ENCODE assay signal across 10 cellular contexts in genomic region chr5:87151547-87151946, GRCh38.
DNase-seq lines count a peak whose midpoint lies in the region; ATAC-seq, FAIRE-seq and TF ChIP-seq lines count a peak whose summit lies in the region.
"Had no signal": no experiment of that assay in that cellular context is flagged by ENCODE, and none has a peak within 500 bp of the region (broad histone marks: within the 10 kb centered on the region; RNA-seq: fewer than 3 reads in every experiment).

No MANE protein-coding gene starts in this region.

- POLR2A ChIA-PET in RWPE1 (lab: Yijun Ruan, JAX; ENCODE audit: low non-redundant PET), result no interaction called here

- no peak for FAIRE-seq in GM19239 (lab: Jason Lieb, UNC)

- no peak overlapping the region for H3K27ac ChIP-seq in RWPE1

- no peak overlapping the region for H3K4me3 ChIP-seq in foreskin fibroblast (ENCODE audit: low read depth in 1 of 2, low read length in 2 of 2)

- no peak for TF ChIP-seq CTCF in RWPE1 (conservative IDR thresholded peaks at IDR 0.05; ENCODE audit: low read depth)
- TF ChIP-seq CTCF in foreskin fibroblast (IDR thresholded peaks at IDR 0.05; ENCODE audit: low read depth, low read length), result no peak
- no peak for TF ChIP-seq CTCF in GM13976 (IDR thresholded peaks at IDR 0.05; ENCODE audit: borderline replicate concordance, control extremely low read depth, extremely low read depth, insufficient read depth, missing control alignments)

- peak; percentile 72 for ATAC-seq in HG02884 (IDR thresholded peaks at IDR 0.05; ENCODE audit: unreplicated experiment)

- in situ Hi-C loops in GM13976 (cut with MboI; ENCODE audit: low sequenced_read_pairs, unreplicated experiment), result no loop called here

- CTCF ChIA-PET in RWPE1 (lab: Yijun Ruan, JAX), result interaction anchor here (0.7 to 1.2 kb wide), 4 partner anchors 10 to 81 kb away, joined by 3 read pairs; no protein-coding TSS in a partner anchor

- DNase-seq in AG20443 (ENCODE audit: low spot score) (peak; percentile 49), RWPE1 (ENCODE audit: low spot score) (peak; percentile 49), foreskin fibroblast (peak; percentile 92 to 94), UCSD-AML1 (lab: John Stamatoyannopoulos, UW; ENCODE audit: unreplicated experiment) (no peak), GM19239 (ENCODE audit: insufficient read length, low spot score) (no peak), GM19238 (ENCODE audit: insufficient read length, low spot score) (no peak), GM13976 (ENCODE audit: low spot score) (no peak)
- DNase-seq: activated CD4-positive, CD25-positive, alpha-beta regulatory T cell; NCI-H1930 had no signal

Comparison
In these comparisons a context has a peak if more than half of its experiments do, and no peak if none do; other contexts are left out.
1. DNase-seq: peak in AG20443 (single experiment), RWPE1 (single experiment) and foreskin fibroblast (2 of 2); none in UCSD-AML1 (single experiment), GM19239 (single experiment), GM19238 (single experiment) and GM13976 (single experiment).